ENCODE assay signal across 14 cellular contexts in genomic region chr2:69046221-69046662, GRCh38. TPM values are rescaled to one million over a fixed set of nuclear protein-coding genes. Genes with fewer than 3 reads are reported as not detected.
DNase-seq lines count a peak whose midpoint lies in the region; ATAC-seq and TF ChIP-seq lines count a peak whose summit lies in the region.
"Had no signal": no experiment of that assay in that cellular context is flagged by ENCODE, and none has a peak within 500 bp of the region (broad histone marks: within the 10 kb centered on the region; RNA-seq: fewer than 3 reads in every experiment).

No MANE protein-coding gene starts in this region.

- no peak overlapping the region for H3K4me3 ChIP-seq in RWPE2 (ENCODE audit: severe bottlenecking)
- no peak overlapping the region for H3K4me3 ChIP-seq in esophagus muscularis mucosa

- no peak overlapping the region for H3K4me3 Mint-ChIP-seq in immature natural killer cell
- H3K4me3 Mint-ChIP-seq: IgD-negative memory B cell, WTC11 had no signal

- H3K9me3 Mint-ChIP-seq in immature natural killer cell = no peaks in the 10 kb centered on the region
- H3K9me3 Mint-ChIP-seq: IgD-negative memory B cell, WTC11 had no signal

- intact Hi-C loops in esophagus muscularis mucosa (cut with DNase I) = no loop called here

- DNase-seq in EL (peak; percentile 75), RWPE2 (ENCODE audit: low spot score) (no peak), esophagus muscularis mucosa (ENCODE audit: extremely low spot score) (peak; percentile 75), pulmonary artery endothelial cell (ENCODE audit: low read depth, low spot score) (peak; percentile 91), immature natural killer cell (no peak), caudate nucleus (lab: John Stamatoyannopoulos, UW) (no peak)
- DNase-seq: activated T-cell treated with anti-CD3 and anti-CD28 coated beads, Interleukin-2, amount 50 U/mL, for 48 hours; glutamatergic neuron; NCI-H2081; SHP77 had no signal

- H3K36me3 ChIP-seq in RWPE2 (ENCODE audit: low read depth) (peaks cover 26% of the 10 kb centered on the region), esophagus muscularis mucosa (peaks cover 0 to 28% (median 5%) of the 10 kb centered on the region in 4 donors)

- no peaks in the 10 kb centered on the region for H3K9me3 ChIP-seq in RWPE2 (ENCODE audit: severe bottlenecking)
- H3K9me3 ChIP-seq in esophagus muscularis mucosa = no peaks in the 10 kb centered on the region

- H3K4me1 Mint-ChIP-seq in immature natural killer cell = no peaks in the 10 kb centered on the region
- H3K4me1 Mint-ChIP-seq: IgD-negative memory B cell, WTC11 had no signal

- no peak overlapping the region for H3K27ac Mint-ChIP-seq in immature natural killer cell
- H3K27ac Mint-ChIP-seq: IgD-negative memory B cell, WTC11 had no signal

- H3K4me1 ChIP-seq in RWPE2 (ENCODE audit: insufficient read depth, poor library complexity, severe bottlenecking) (peaks cover 14% of the 10 kb centered on the region), esophagus muscularis mucosa (peaks cover 0 to 26% (median 21%) of the 10 kb centered on the region in 4 donors)

- H3K36me3 Mint-ChIP-seq in immature natural killer cell = no peaks in the 10 kb centered on the region
- H3K36me3 Mint-ChIP-seq: IgD-negative memory B cell had no signal

- H3K27me3 ChIP-seq in RWPE2 (ENCODE audit: insufficient read depth, poor library complexity, severe bottlenecking) (no peaks in the 10 kb centered on the region), esophagus muscularis mucosa (no peaks in the 10 kb centered on the region)

- TF ChIP-seq CTCF in RWPE2 (IDR thresholded peaks at IDR 0.05; ENCODE audit: poor library complexity, severe bottlenecking) (no peak), esophagus muscularis mucosa (IDR thresholded peaks at IDR 0.05) (no peak)

- WGBS in esophagus muscularis mucosa = 37% methylated on average over 1 of the region's 1 CpG

- peaks cover 3 to 12% (median 10%) of the 10 kb centered on the region in 3 donors for H3K27me3 Mint-ChIP-seq in immature natural killer cell (ENCODE audit: low read depth in 3 of 3)

- no peak for TF ChIP-seq POLR2A in esophagus muscularis mucosa (IDR thresholded peaks at IDR 0.05; ENCODE audit: low read depth)

- no peak overlapping the region for H3K27ac ChIP-seq in RWPE2 (ENCODE audit: poor library complexity, severe bottlenecking)
- H3K27ac ChIP-seq in esophagus muscularis mucosa (replicated peaks in 1 of 4) = peak overlapping the region in 1 of 4 donors; percentile 53
- H3K27ac ChIP-seq in caudate nucleus (ENCODE audit: low read depth, low read length) = no peak overlapping the region

- TF ChIP-seq EP300 in esophagus muscularis mucosa (IDR thresholded peaks at IDR 0.05) = no peak

- peak; percentile 62 for ATAC-seq in RWPE2 (ENCODE audit: low read depth)
- ATAC-seq in HG02852 (IDR thresholded peaks at IDR 0.05; ENCODE audit: unreplicated experiment) = no peak
- no peak for ATAC-seq in GM18909 (IDR thresholded peaks at IDR 0.05; ENCODE audit: poor library complexity, unreplicated experiment)
- ATAC-seq: WTC11 had no signal

RNA-seq across cellular contexts. Expression of gene ANTXR1, which starts 33.3 kb away (rescaled TPM):
- total RNA-seq in esophagus muscularis mucosa = 100 to 1,000 TPM in 1 of 4 donors, 10 to 100 TPM in 3; 74.6 to 115 (median 92.1) TPM
- total RNA-seq in pulmonary artery endothelial cell = 8.8 and 10.1 TPM in 2 replicates
- not detected for polyA plus RNA-seq in immature natural killer cell
- polyA plus RNA-seq: IgD-negative memory B cell had no signal

Comparison
In these comparisons a context has a peak if more than half of its experiments do, and no peak if none do; other contexts are left out.
1. DNase-seq: peak in EL (single experiment), esophagus muscularis mucosa (single experiment) and pulmonary artery endothelial cell (single experiment); none in RWPE2 (single experiment), immature natural killer cell (0 of 3) and caudate nucleus (0 of 61).